Comparison of ENCODE assay signal across 8 cellular contexts in genomic region chr1:24635195-24635843, GRCh38. TPM values are rescaled to one million over a fixed set of nuclear protein-coding genes. Genes with fewer than 3 reads are reported as not detected.
DNase-seq lines count a peak whose midpoint lies in the region; ATAC-seq, FAIRE-seq and TF ChIP-seq lines count a peak whose summit lies in the region.

No MANE protein-coding gene starts in this region.

- H3K79me2 ChIP-seq in osteoblast (ENCODE audit: insufficient read depth, low read length) = no peaks in the 10 kb centered on the region

- POLR2A ChIA-PET in A549 (lab: Yijun Ruan, JAX) = interaction anchor here (0.6 kb wide), 1 partner anchor 94 kb away, joined by 3 read pairs; no protein-coding TSS in a partner anchor

- no peaks in the 10 kb centered on the region for H4K20me1 ChIP-seq in osteoblast (ENCODE audit: insufficient read depth, low read length)

- H3K36me3 Mint-ChIP-seq in T-helper 17 cell (ENCODE audit: low read depth) = no peaks in the 10 kb centered on the region
- no peaks in the 10 kb centered on the region for H3K36me3 Mint-ChIP-seq in activated T-cell treated with anti-CD3 and anti-CD28 coated beads, Interleukin-2, amount 50 U/mL, for 24 hours (ENCODE audit: low read depth)

- CTCF ChIA-PET in A549 (lab: Yijun Ruan, JAX) = interaction anchor here (0.6 to 3.0 kb wide), 29 partner anchors 11 to 443 kb away, joined by 3 to 13 read pairs (median 3); partner anchors contain the start of gene NIPAL3

- H3K4me3 ChIP-seq in A549 = no peak overlapping the region
- H3K4me3 ChIP-seq in GM12865 (ENCODE audit: low read depth, low read length) = no peak overlapping the region
- no peak overlapping the region for H3K4me3 ChIP-seq in fibroblast of pulmonary artery (replicated peaks; ENCODE audit: low read depth, low read length)
- H3K4me3 ChIP-seq in osteoblast (ENCODE audit: insufficient read depth, low read length) = no peak overlapping the region

- H3K9me3 ChIP-seq in A549 (no peaks in the 10 kb centered on the region), T-helper 17 cell (ENCODE audit: control insufficient read depth, low read length, poor library complexity, severe bottlenecking) (no peaks in the 10 kb centered on the region), osteoblast (ENCODE audit: low read depth, low read length) (no peaks in the 10 kb centered on the region)

- WGBS in A549 (ENCODE audit: missing lambda C conversion rate) = 24% methylated on average over 4 of the region's 4 CpGs

- H3K27ac ChIP-seq in A549 = no peak overlapping the region
- H3K27ac ChIP-seq in osteoblast (ENCODE audit: low read depth, low read length) = no peak overlapping the region

- peaks cover 7% of the 10 kb centered on the region for H3K4me1 Mint-ChIP-seq in T-helper 17 cell
- H3K4me1 Mint-ChIP-seq in activated T-cell treated with anti-CD3 and anti-CD28 coated beads, Interleukin-2, amount 50 U/mL, for 24 hours (ENCODE audit: low read depth) = peaks cover 12% of the 10 kb centered on the region

- TF ChIP-seq EP300 in A549 (IDR thresholded peaks at IDR 0.05) = no peak

- H3K4me3 Mint-ChIP-seq in T-helper 17 cell = no peak overlapping the region
- no peak overlapping the region for H3K4me3 Mint-ChIP-seq in activated T-cell treated with anti-CD3 and anti-CD28 coated beads, Interleukin-2, amount 50 U/mL, for 24 hours

- H3K27me3 Mint-ChIP-seq in T-helper 17 cell = peaks cover 20% of the 10 kb centered on the region
- peaks cover 3% of the 10 kb centered on the region for H3K27me3 Mint-ChIP-seq in activated T-cell treated with anti-CD3 and anti-CD28 coated beads, Interleukin-2, amount 50 U/mL, for 24 hours

- no peaks in the 10 kb centered on the region for H3K36me3 ChIP-seq in osteoblast (ENCODE audit: insufficient read depth, low read length)

- H3K4me2 ChIP-seq in A549 (no peak overlapping the region), osteoblast (ENCODE audit: insufficient read depth, low read length) (no peak overlapping the region)

- FAIRE-seq in A549 (lab: Jason Lieb, UNC) = no peak

- peak; percentile 74 to 81 for TF ChIP-seq RAD21 in A549 (conservative IDR thresholded peaks at IDR 0.05 in 1 of 2, IDR thresholded peaks at IDR 0.05 in 1 of 2)

- peaks cover 3% of the 10 kb centered on the region for H3K27me3 ChIP-seq in osteoblast (ENCODE audit: insufficient read depth, low read length)

- TF ChIP-seq CTCF in A549 (IDR thresholded peaks at IDR 0.05) (peak; percentile 69), GM12865 (IDR thresholded peaks at IDR 0.05; ENCODE audit: insufficient read depth, low read depth, low read length, missing control alignments) (peak; percentile 46), fibroblast of pulmonary artery (IDR thresholded peaks at IDR 0.05; ENCODE audit: low read length, missing control alignments) (peak; percentile 74), osteoblast (IDR thresholded peaks at IDR 0.05; ENCODE audit: extremely low read depth, low read depth, low read length) (peak; percentile 67)

- peak; percentile 60 to 76 for DNase-seq in A549 (ENCODE audit: low read depth in 1 of 2, low spot score in 1 of 2)
- DNase-seq in GM12865 (ENCODE audit: low read depth) = peak; percentile 63
- DNase-seq in NCI-H2029 treated with DMSO at 0.1 percent for 48 hours (lab: John Stamatoyannopoulos, UW) = peak; percentile 90
- no peak for DNase-seq in T-helper 17 cell
- DNase-seq in fibroblast of pulmonary artery (ENCODE audit: low read depth) = peak; percentile 84
- DNase-seq in osteoblast (ENCODE audit: insufficient read length, low spot score, missing footprints) = peak; percentile 85
- no peak for DNase-seq in GOT3 (lab: John Stamatoyannopoulos, UW)
- no peak for DNase-seq in activated T-cell treated with anti-CD3 and anti-CD28 coated beads, Interleukin-2, amount 50 U/mL, for 24 hours

- H3K27ac Mint-ChIP-seq in T-helper 17 cell = no peak overlapping the region
- H3K27ac Mint-ChIP-seq in activated T-cell treated with anti-CD3 and anti-CD28 coated beads, Interleukin-2, amount 50 U/mL, for 24 hours = no peak overlapping the region

- no peak overlapping the region for H2AFZ ChIP-seq in osteoblast (ENCODE audit: low read length)

- TF ChIP-seq POLR2A in A549 (IDR thresholded peaks at IDR 0.05; ENCODE audit: low read length) = no peak

- H3K9me3 Mint-ChIP-seq in activated T-cell treated with anti-CD3 and anti-CD28 coated beads, Interleukin-2, amount 50 U/mL, for 24 hours = no peaks in the 10 kb centered on the region

- H3K4me1 ChIP-seq in A549 = peaks cover 4% of the 10 kb centered on the region; the same call in 1 of the 3 replicates
- no peaks in the 10 kb centered on the region for H3K4me1 ChIP-seq in osteoblast (ENCODE audit: insufficient read depth, low read length)

- ATAC-seq in A549 = peak; percentile 77 to 91; a peak in 5 of 6 replicates
- ATAC-seq in T-helper 17 cell = peak; percentile 88

TF ChIP-seq in A549, 52 proteins besides CTCF, POLR2A, EP300 and RAD21:
- no peak for TF ChIP-seq CEBPB (IDR thresholded peaks at IDR 0.05)
- peak; percentile 73 for TF ChIP-seq SMC3 (IDR thresholded peaks at IDR 0.05)
TF ChIP-seq in A549: peak in this region for 1.

RNA-seq across cellular contexts. Expression of gene SRRM1, which starts 7.8 kb away (rescaled TPM):
- polyA plus RNA-seq in A549 (2011; rRNA removed) (72.5 and 72.8 TPM in 2 replicates), A549 (2017; fragmentation: RNase III; extraction: RNeasy Plus Mini Kit Qiagen cat#74134 plus additional on column Dnase treatment) (57.6 to 64.2 TPM (median 59.6 TPM) in 3 replicates)
- polyA plus RNA-seq in A549 (2012; cell fraction: cytosol; rRNA removed) = 34.9 and 36.6 TPM in 2 replicates
- polyA plus RNA-seq in A549 (2012; cell fraction: nucleus; rRNA removed) = 45.1 and 59.2 TPM in 2 replicates
- polyA minus RNA-seq in A549 (2011; rRNA and poly(A)+ RNA removed) = 51.7 and 62.7 TPM in 2 replicates
- total RNA-seq in T-helper 17 cell (100 to 1,000 TPM; 289 to 319 TPM), osteoblast (50.7 and 53.3 TPM in 2 replicates)

Comparison
In these comparisons a context has a peak if more than half of its experiments do, and no peak if none do; other contexts are left out.
1. DNase-seq: peak in A549 (2 of 2), GM12865 (single experiment), NCI-H2029 treated with DMSO at 0.1 percent for 48 hours (single experiment), fibroblast of pulmonary artery (single experiment) and osteoblast (single experiment); none in T-helper 17 cell (0 of 3), GOT3 (single experiment) and activated T-cell treated with anti-CD3 and anti-CD28 coated beads, Interleukin-2, amount 50 U/mL, for 24 hours (single experiment).
2. Peak in every context shown above with its lines, with median percentiles within 50 percentile points of each other: CTCF ChIP-seq.